1 cellular context compared by ENCODE assay signal in genomic region chr9:136657975-136658848, GRCh38.
TF ChIP-seq lines count a peak whose summit lies in the region.

No MANE protein-coding gene starts in this region.

TF ChIP-seq in endothelial cell of umbilical vein, 7 proteins besides CTCF, POLR2A, EP300 and RAD21:
- TF ChIP-seq GATA2 (IDR thresholded peaks at IDR 0.05; ENCODE audit: insufficient read depth, insufficient read length, low read depth, low read length) (no peak), EZH2 (IDR thresholded peaks at IDR 0.05; ENCODE audit: borderline replicate concordance, low read depth, low read length, severe bottlenecking) (no peak), MYC (IDR thresholded peaks at IDR 0.05; ENCODE audit: low read depth, low read length) (no peak), JUN (IDR thresholded peaks at IDR 0.05; ENCODE audit: borderline replicate concordance, insufficient read depth, insufficient read length, low read depth) (no peak), FOS (IDR thresholded peaks at IDR 0.05; ENCODE audit: borderline replicate concordance, insufficient read depth, low read length) (no peak), POLR2AphosphoS5 (IDR thresholded peaks at IDR 0.05; ENCODE audit: insufficient read depth, low read depth, low read length) (no peak), MAX (IDR thresholded peaks at IDR 0.05; ENCODE audit: insufficient read depth, insufficient read length) (no peak)
